Comparison of ENCODE assay signal across 1 cellular context in the genomic region with DNA sequence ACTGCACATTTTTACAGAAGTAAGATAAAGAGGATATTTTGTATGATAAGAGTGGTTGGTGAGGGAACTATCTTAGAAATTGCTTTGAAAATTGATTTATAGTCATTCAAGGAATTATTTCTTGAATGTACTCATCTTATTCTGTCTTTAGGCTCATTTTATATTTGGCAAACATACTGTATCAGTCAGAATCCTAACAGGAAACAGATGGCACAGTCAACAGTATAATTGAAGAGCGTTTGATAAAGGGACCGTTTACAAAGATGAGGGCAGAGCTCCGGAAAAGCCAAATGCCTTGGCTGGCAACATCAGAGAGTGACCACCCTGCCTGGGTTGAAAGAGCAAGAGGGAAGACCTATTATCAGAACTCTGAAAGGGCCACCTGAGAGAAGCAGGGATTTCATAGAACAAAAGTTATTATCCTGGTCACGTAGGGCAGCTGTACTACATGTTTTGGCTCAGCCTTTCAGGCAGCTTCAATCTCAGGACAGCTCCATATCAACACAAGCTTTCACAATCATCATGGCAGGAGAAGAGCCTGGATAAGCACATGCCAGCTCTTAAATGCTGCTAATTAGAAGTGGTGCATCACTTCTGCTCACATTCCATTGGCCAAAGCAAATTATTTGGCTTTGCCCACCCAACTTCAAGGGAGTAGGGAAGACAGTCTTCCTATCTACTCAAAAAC.
TF ChIP-seq lines count a peak whose summit lies in the region.

No MANE protein-coding gene starts in this region.

TF ChIP-seq in SK-N-SH treated with all-trans-retinoic acid at 6 μM for 48 hours, 23 proteins besides CTCF, POLR2A, EP300 and RAD21 (continued from another document):
- TF ChIP-seq GLIS3 (CRISPR knock-in tag; IDR thresholded peaks at IDR 0.05) (no peak), ZC3H10 (CRISPR knock-in tag; IDR thresholded peaks at IDR 0.05) (no peak), ZFP3 (CRISPR knock-in tag; IDR thresholded peaks at IDR 0.05) (no peak), ARNTL (CRISPR knock-in tag; IDR thresholded peaks at IDR 0.05; ENCODE audit: borderline replicate concordance, low read depth) (no peak)
